Comparison of ENCODE assay signal across 1 cellular context in genomic region chr18:80145191-80145799, GRCh38.
TF ChIP-seq lines count a peak whose summit lies in the region.

No MANE protein-coding gene starts in this region.

TF ChIP-seq in IMR-90, 13 proteins besides CTCF, POLR2A, EP300 and RAD21:
- TF ChIP-seq MXI1 (IDR thresholded peaks at IDR 0.05; ENCODE audit: borderline replicate concordance, low read depth, low read length) (no peak), SMC3 (IDR thresholded peaks at IDR 0.05; ENCODE audit: low read depth, low read length) (no peak), MAZ (IDR thresholded peaks at IDR 0.05; ENCODE audit: borderline replicate concordance, low read depth, low read length) (no peak), RFX5 (IDR thresholded peaks at IDR 0.05; ENCODE audit: low read depth, low read length) (no peak), BHLHE40 (IDR thresholded peaks at IDR 0.05; ENCODE audit: low read depth, low read length) (no peak), FOS (IDR thresholded peaks at IDR 0.05; ENCODE audit: low read depth, low read length) (no peak)
- TF ChIP-seq, protein P1, sequence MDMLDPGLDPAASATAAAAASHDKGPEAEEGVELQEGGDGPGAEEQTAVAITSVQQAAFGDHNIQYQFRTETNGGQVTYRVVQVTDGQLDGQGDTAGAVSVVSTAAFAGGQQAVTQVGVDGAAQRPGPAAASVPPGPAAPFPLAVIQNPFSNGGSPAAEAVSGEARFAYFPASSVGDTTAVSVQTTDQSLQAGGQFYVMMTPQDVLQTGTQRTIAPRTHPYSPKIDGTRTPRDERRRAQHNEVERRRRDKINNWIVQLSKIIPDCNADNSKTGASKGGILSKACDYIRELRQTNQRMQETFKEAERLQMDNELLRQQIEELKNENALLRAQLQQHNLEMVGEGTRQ (IDR thresholded peaks at IDR 0.05; ENCODE audit: low read depth, low read length) = no peak
